ENCODE assay signal across 8 cellular contexts in genomic region chr1:11479375-11479979, GRCh38. TPM values are rescaled to one million over a fixed set of nuclear protein-coding genes. Genes with fewer than 3 reads are reported as not detected.
DNase-seq lines count a peak whose midpoint lies in the region; ATAC-seq lines count a peak whose summit lies in the region.

No MANE protein-coding gene starts in this region.

- H3K4me1 Mint-ChIP-seq in activated CD4-positive, alpha-beta T cell treated with anti-CD3 and anti-CD28 coated beads for 36 hours = peaks cover 5% of the 10 kb centered on the region
- peaks cover 13% of the 10 kb centered on the region for H3K4me1 Mint-ChIP-seq in activated CD4-positive, alpha-beta memory T cell treated with anti-CD3 and anti-CD28 coated beads, Interleukin-2, amount 10 ng/mL, durations not matched to agents 7 days and 5 days

- H3K27me3 Mint-ChIP-seq in activated CD4-positive, alpha-beta T cell treated with anti-CD3 and anti-CD28 coated beads for 36 hours = peaks cover 32% of the 10 kb centered on the region
- H3K27me3 Mint-ChIP-seq in activated CD4-positive, alpha-beta memory T cell treated with anti-CD3 and anti-CD28 coated beads, Interleukin-2, amount 10 ng/mL, durations not matched to agents 7 days and 5 days = peaks cover 46% of the 10 kb centered on the region

- no peak for ATAC-seq in activated CD4-positive, alpha-beta T cell treated with anti-CD3 and anti-CD28 coated beads for 36 hours

- H3K27ac ChIP-seq in iPS DF 6.9 (ENCODE audit: low read length) (no peak overlapping the region), subcutaneous abdominal adipose tissue (ENCODE audit: low read depth, low read length) (no peak overlapping the region)

- H3K27ac Mint-ChIP-seq in activated CD4-positive, alpha-beta T cell treated with anti-CD3 and anti-CD28 coated beads for 36 hours = no peak overlapping the region
- H3K27ac Mint-ChIP-seq in activated CD4-positive, alpha-beta memory T cell treated with anti-CD3 and anti-CD28 coated beads, Interleukin-2, amount 10 ng/mL, durations not matched to agents 7 days and 5 days = no peak overlapping the region

- H3K36me3 Mint-ChIP-seq in activated CD4-positive, alpha-beta T cell treated with anti-CD3 and anti-CD28 coated beads for 36 hours (ENCODE audit: low read depth) = no peaks in the 10 kb centered on the region
- H3K36me3 Mint-ChIP-seq in activated CD4-positive, alpha-beta memory T cell treated with anti-CD3 and anti-CD28 coated beads, Interleukin-2, amount 10 ng/mL, durations not matched to agents 7 days and 5 days (ENCODE audit: low read depth) = no peaks in the 10 kb centered on the region

- H3K9me3 ChIP-seq in iPS DF 6.9 (ENCODE audit: control insufficient read depth, insufficient read depth, low read length) (no peaks in the 10 kb centered on the region), subcutaneous abdominal adipose tissue (ENCODE audit: control insufficient read depth in 5 of 5, low read length in 5 of 5) (no peaks in the 10 kb centered on the region)

- H3K4me3 ChIP-seq in iPS DF 6.9 (ENCODE audit: low read length) (peak overlapping the region; percentile 87), subcutaneous abdominal adipose tissue (ENCODE audit: low read depth in 1 of 5, low read length in 5 of 5) (peak overlapping the region in 4 of 5 donors; percentile 27 to 60 (median 53))

- POLR2A ChIA-PET in activated CD4-positive, alpha-beta T cell treated with anti-CD3 and anti-CD28 coated beads for 36 hours (lab: Charles Lee) = no interaction called here
- POLR2A ChIA-PET in activated CD4-positive, alpha-beta memory T cell treated with anti-CD3 and anti-CD28 coated beads, Interleukin-2, amount 10 ng/mL, durations not matched to agents 7 days and 5 days (lab: Charles Lee) = no interaction called here

- H3K27me3 ChIP-seq in iPS DF 6.9 (ENCODE audit: control insufficient read depth, insufficient read depth, low read length) (peaks cover 3% of the 10 kb centered on the region; the same call in 1 of the 2 replicates), subcutaneous abdominal adipose tissue (ENCODE audit: control insufficient read depth in 5 of 5, insufficient read depth in 4 of 5, low read length in 5 of 5) (peaks cover 38 to 85% (median 68%) of the 10 kb centered on the region in 5 donors)

- no CpG with 5 or more reads among the region's 52 CpGs for WGBS in iPS DF 6.9 (ENCODE audit: insufficient coverage, insufficient read length)

- H3K4me1 ChIP-seq in iPS DF 6.9 (ENCODE audit: control insufficient read depth, insufficient read depth, low read length) = peaks cover 2% of the 10 kb centered on the region
- peaks cover 3 to 18% (median 11%) of the 10 kb centered on the region in 5 donors for H3K4me1 ChIP-seq in subcutaneous abdominal adipose tissue (ENCODE audit: control insufficient read depth in 5 of 5, insufficient read depth in 5 of 5, low read length in 5 of 5)

- CTCF ChIA-PET in activated CD4-positive, alpha-beta T cell treated with anti-CD3 and anti-CD28 coated beads for 36 hours (lab: Charles Lee) = interaction anchor here (0.6 to 1.0 kb wide), 6 partner anchors 9 to 942 kb away, joined by 3 read pairs; no protein-coding TSS in a partner anchor
- CTCF ChIA-PET in activated CD4-positive, alpha-beta memory T cell treated with anti-CD3 and anti-CD28 coated beads, Interleukin-2, amount 10 ng/mL, durations not matched to agents 7 days and 5 days (lab: Charles Lee) = interaction anchor here (0.6 to 1.4 kb wide), 5 partner anchors 155 to 441 kb away, joined by 3 to 4 read pairs (median 3); partner anchors contain the start of gene FBXO6

- no peak for DNase-seq in activated CD4-positive, alpha-beta T cell treated with anti-CD3 and anti-CD28 coated beads for 36 hours
- no peak for DNase-seq in activated CD4-positive, alpha-beta T cell treated with anti-CD3 and anti-CD28 coated beads, Interleukin-2, amount 50 U/mL, for 1 hour
- DNase-seq in activated CD4-positive, alpha-beta memory T cell treated with anti-CD3 and anti-CD28 coated beads, Interleukin-2, amount 10 ng/mL, durations not matched to agents 7 days and 5 days = no peak
- DNase-seq in iPS DF 6.9 (ENCODE audit: low read depth, low spot score) (no peak), NCI-H446 treated with DMSO at 0.1 percent for 48 hours (lab: John Stamatoyannopoulos, UW) (no peak), COR-L47 (lab: John Stamatoyannopoulos, UW) (no peak)
- no peak for DNase-seq in activated CD4-positive, CD25-positive, alpha-beta regulatory T cell (lab: John Stamatoyannopoulos, UW)

- H3K4me3 Mint-ChIP-seq in activated CD4-positive, alpha-beta T cell treated with anti-CD3 and anti-CD28 coated beads for 36 hours = peak overlapping the region; percentile 53
- peak overlapping the region; percentile 47 for H3K4me3 Mint-ChIP-seq in activated CD4-positive, alpha-beta memory T cell treated with anti-CD3 and anti-CD28 coated beads, Interleukin-2, amount 10 ng/mL, durations not matched to agents 7 days and 5 days

- no peaks in the 10 kb centered on the region for H3K9me3 Mint-ChIP-seq in activated CD4-positive, alpha-beta T cell treated with anti-CD3 and anti-CD28 coated beads for 36 hours (ENCODE audit: low read depth)
- no peaks in the 10 kb centered on the region for H3K9me3 Mint-ChIP-seq in activated CD4-positive, alpha-beta memory T cell treated with anti-CD3 and anti-CD28 coated beads, Interleukin-2, amount 10 ng/mL, durations not matched to agents 7 days and 5 days

- H3K9ac ChIP-seq in subcutaneous abdominal adipose tissue (ENCODE audit: low read length in 5 of 5) = no peak overlapping the region

- intact Hi-C loops in activated CD4-positive, alpha-beta T cell treated with anti-CD3 and anti-CD28 coated beads for 36 hours (cut with DNase I, micrococcal nuclease) = loop anchor here (1.0 to 2.0 kb wide), 4 partner anchors 163 to 327 kb away; partner anchors contain the start of genes AGTRAP (in 1 of the 2) and CLCN6 (in 1 of the 2)

- H3K36me3 ChIP-seq in iPS DF 6.9 (ENCODE audit: control insufficient read depth, insufficient read depth, low read length) (no peaks in the 10 kb centered on the region), subcutaneous abdominal adipose tissue (ENCODE audit: control insufficient read depth in 5 of 5, insufficient read depth in 5 of 5, low read length in 5 of 5) (no peaks in the 10 kb centered on the region)

RNA-seq across cellular contexts. Expression of gene DISP3, which starts 0.5 kb away (rescaled TPM):
- under 1 TPM; 0.55 to 0.58 TPM for total RNA-seq in activated CD4-positive, alpha-beta T cell treated with anti-CD3 and anti-CD28 coated beads for 36 hours
- under 1 TPM; 0.18 to 0.38 TPM for total RNA-seq in activated CD4-positive, alpha-beta memory T cell treated with anti-CD3 and anti-CD28 coated beads, Interleukin-2, amount 10 ng/mL, durations not matched to agents 7 days and 5 days
